Comparison of ENCODE assay signal across 7 cellular contexts in genomic region chr7:120512701-120513100, GRCh38.
"Had no signal": no experiment of that assay in that cellular context is flagged by ENCODE, and none has a peak within 500 bp of the region (broad histone marks: within the 10 kb centered on the region; RNA-seq: fewer than 3 reads in every experiment).

No MANE protein-coding gene starts in this region.

- DNase-seq: GOT3, H9, HCEC 1CT, IMR-90 had no signal

- H3K4me3 Mint-ChIP-seq: H9 had no signal

- H3K4me3 ChIP-seq: K562 had no signal

- ATAC-seq: K562 had no signal

- H3K9me3 Mint-ChIP-seq: H9 had no signal

- FAIRE-seq: H54, HTR-8/SVneo, K562 had no signal
